22 cellular contexts compared by ENCODE assay signal in genomic region chr10:60138842-60139241, GRCh38.
DNase-seq lines count a peak whose midpoint lies in the region; ATAC-seq and TF ChIP-seq lines count a peak whose summit lies in the region.
"Had no signal": no experiment of that assay in that cellular context is flagged by ENCODE, and none has a peak within 500 bp of the region (broad histone marks: within the 10 kb centered on the region; RNA-seq: fewer than 3 reads in every experiment).

No MANE protein-coding gene starts in this region.

- ATAC-seq in right cardiac atrium (no peak), heart left ventricle (no peak), GM21526 (IDR thresholded peaks at IDR 0.05; ENCODE audit: low FRiP score, unreplicated experiment) (no peak), GM21825 (IDR thresholded peaks at IDR 0.05; ENCODE audit: unreplicated experiment) (no peak)
- ATAC-seq: GM12878; naive thymus-derived CD8-positive, alpha-beta T cell had no signal

- H3K36me3 ChIP-seq in heart left ventricle, result peaks cover 0 to 8% (median 0%) of the 10 kb centered on the region in 9 donors
- no peaks in the 10 kb centered on the region for H3K36me3 ChIP-seq in duodenal mucosa (ENCODE audit: control insufficient read depth in 1 of 2, insufficient read depth in 2 of 2, low read length in 2 of 2)
- H3K36me3 ChIP-seq in mesendoderm (ENCODE audit: control insufficient read depth, insufficient read depth, low read length), result no peaks in the 10 kb centered on the region
- H3K36me3 ChIP-seq: esophagus muscularis mucosa, prostate gland, vagina had no signal

- no peak overlapping the region for H2BK5ac ChIP-seq in mesendoderm (ENCODE audit: low read length)

- no peak overlapping the region for H4K5ac ChIP-seq in mesendoderm (ENCODE audit: low read length)

- H2BK120ac ChIP-seq in mesendoderm (ENCODE audit: low read depth, low read length), result no peak overlapping the region

- peaks cover 2% of the 10 kb centered on the region for H3K4me1 ChIP-seq in right cardiac atrium (ENCODE audit: control insufficient read depth, insufficient read depth, low read length)
- peaks cover 0 to 30% (median 6%) of the 10 kb centered on the region in 12 donors for H3K4me1 ChIP-seq in heart left ventricle
- H3K4me1 ChIP-seq in duodenal mucosa (ENCODE audit: control insufficient read depth in 1 of 2, insufficient read depth in 2 of 2, low read length in 2 of 2), result peaks cover 18 to 21% of the 10 kb centered on the region in 2 donors
- H3K4me1 ChIP-seq in mesendoderm (ENCODE audit: control insufficient read depth, low read depth, low read length), result peaks cover 4% of the 10 kb centered on the region
- H3K4me1 ChIP-seq: prostate gland, spleen had no signal

- no peak overlapping the region for H2AK5ac ChIP-seq in mesendoderm (ENCODE audit: low read length)

- no peak overlapping the region for H3K4ac ChIP-seq in mesendoderm (ENCODE audit: low read depth, low read length)

- H3K27me3 ChIP-seq in right cardiac atrium (ENCODE audit: control insufficient read depth, insufficient read depth) (no peaks in the 10 kb centered on the region), heart left ventricle (no peaks in the 10 kb centered on the region), duodenal mucosa (ENCODE audit: control insufficient read depth in 1 of 2, insufficient read depth in 2 of 2, low read length in 2 of 2) (no peaks in the 10 kb centered on the region), mesendoderm (ENCODE audit: insufficient read depth, low read length, poor library complexity) (no peaks in the 10 kb centered on the region)
- H3K27me3 ChIP-seq: dorsolateral prefrontal cortex, esophagus muscularis mucosa, spleen, vagina had no signal

- no peak overlapping the region for H4K8ac ChIP-seq in mesendoderm (ENCODE audit: low read depth, low read length)

- H3K4me3 ChIP-seq in right cardiac atrium (ENCODE audit: low read length), result peak overlapping the region; percentile 25
- peak overlapping the region in 4 of 12 donors; percentile 12 to 43 (median 28) for H3K4me3 ChIP-seq in heart left ventricle
- peak overlapping the region; percentile 52 to 60 for H3K4me3 ChIP-seq in duodenal mucosa (ENCODE audit: low read depth in 1 of 2, low read length in 2 of 2)
- H3K4me3 ChIP-seq in mesendoderm (ENCODE audit: low read length), result no peak overlapping the region
- H3K4me3 ChIP-seq: dorsolateral prefrontal cortex, esophagus muscularis mucosa, GM12878, prostate gland, spleen had no signal

- TF ChIP-seq CTCF in heart left ventricle (IDR thresholded peaks at IDR 0.05), result no peak

- DNase-seq in right cardiac atrium (no peak), heart left ventricle (no peak), mesendoderm (peak; percentile 53), LoVo (ENCODE audit: low spot score) (no peak), SW 1271 (lab: John Stamatoyannopoulos, UW) (no peak)
- DNase-seq: activated CD4-positive, alpha-beta T cell treated with anti-CD3 and anti-CD28 coated beads for 4 hours; dorsolateral prefrontal cortex; mammary epithelial cell; naive thymus-derived CD8-positive, alpha-beta T cell; NCI-H1105; NCI-H2107; NCI-H510A; spleen; stimulated activated CD4-positive, alpha-beta T cell treated with anti-CD3 and anti-CD28 coated beads, Interleukin-4, amount 100 ng/mL, for 4 hours had no signal

- H3K27ac ChIP-seq in right cardiac atrium (ENCODE audit: low read length) (peak overlapping the region; percentile 78), heart left ventricle (peak overlapping the region in 1 of 12 donors; percentile 71), duodenal mucosa (ENCODE audit: low read depth, low read length) (no peak overlapping the region), mesendoderm (ENCODE audit: low read depth, low read length) (no peak overlapping the region)
- H3K27ac ChIP-seq: C4-2B, esophagus muscularis mucosa, spleen had no signal

- no peak overlapping the region for H3K18ac ChIP-seq in mesendoderm (ENCODE audit: low read length)

- intact Hi-C loops in right cardiac atrium (cut with DNase I) (no loop called here), heart left ventricle (cut with DNase I) (no loop called here)

- no peak overlapping the region for H2BK15ac ChIP-seq in mesendoderm (replicated peaks; ENCODE audit: low read depth)

- H3K56ac ChIP-seq in mesendoderm (ENCODE audit: low read length), result no peak overlapping the region

- no peak for TF ChIP-seq POLR2A in heart left ventricle (IDR thresholded peaks at IDR 0.05)

- H3K4me2 ChIP-seq in mesendoderm (ENCODE audit: low read length), result no peak overlapping the region

- H3K9ac ChIP-seq in duodenal mucosa (ENCODE audit: low read depth in 1 of 2, low read length in 2 of 2) (peak overlapping the region in 1 of 2 donors; percentile 27), mesendoderm (ENCODE audit: low read length) (no peak overlapping the region)

- no peaks in the 10 kb centered on the region for H3K79me2 ChIP-seq in mesendoderm (ENCODE audit: control insufficient read depth, insufficient read depth, low read length)

- 80% methylated on average over 5 of the region's 5 CpGs for WGBS in right cardiac atrium
- 77 to 87% (median 77%) methylated on average over 5 of the region's 5 CpGs for WGBS in heart left ventricle, 4 donors
- WGBS in mesendoderm (ENCODE audit: extremely low coverage, insufficient coverage, low lambda C conversion rate), result no CpG with 5 or more reads among the region's 5 CpGs

- H3K79me1 ChIP-seq in mesendoderm (ENCODE audit: low read length), result no peaks in the 10 kb centered on the region

- H3K9me3 ChIP-seq in right cardiac atrium (ENCODE audit: control insufficient read depth, low read length) (no peaks in the 10 kb centered on the region), heart left ventricle (no peaks in the 10 kb centered on the region), duodenal mucosa (ENCODE audit: control insufficient read depth in 1 of 2, low read length in 2 of 2) (no peaks in the 10 kb centered on the region)
- H3K9me3 ChIP-seq: esophagus muscularis mucosa, prostate gland, spleen, vagina had no signal

- no peak overlapping the region for H3K23ac ChIP-seq in mesendoderm (ENCODE audit: low read length)
